Comparison of ENCODE assay signal across 14 cellular contexts in genomic region chr10:11746883-11747539, GRCh38. TPM values are rescaled to one million over a fixed set of nuclear protein-coding genes. Genes with fewer than 3 reads are reported as not detected.
DNase-seq lines count a peak whose midpoint lies in the region; ATAC-seq, FAIRE-seq and TF ChIP-seq lines count a peak whose summit lies in the region.
"Had no signal": no experiment of that assay in that cellular context is flagged by ENCODE, and none has a peak within 500 bp of the region (broad histone marks: within the 10 kb centered on the region; RNA-seq: fewer than 3 reads in every experiment).

No MANE protein-coding gene starts in this region.

- no peak for TF ChIP-seq CTCF in NB4 (IDR thresholded peaks at IDR 0.05; ENCODE audit: low read depth, low read length)
- no peak for TF ChIP-seq CTCF in bronchial epithelial cell (IDR thresholded peaks at IDR 0.05; ENCODE audit: insufficient read depth, low read length, severe bottlenecking)
- TF ChIP-seq CTCF in thoracic aorta (IDR thresholded peaks at IDR 0.05) = no peak
- no peak for TF ChIP-seq CTCF in endothelial cell (IDR thresholded peaks at IDR 0.05; ENCODE audit: unreplicated experiment)

- H3K27me3 Mint-ChIP-seq in activated T-helper 17 cell treated with anti-CD3 and anti-CD28 coated beads, Interleukin-2, amount 50 U/mL, for 72 hours = peaks cover 5% of the 10 kb centered on the region
- H3K27me3 Mint-ChIP-seq in endothelial cell (ENCODE audit: unreplicated experiment) = peaks cover 2% of the 10 kb centered on the region
- H3K27me3 Mint-ChIP-seq: brain had no signal

- no peaks in the 10 kb centered on the region for H3K27me3 ChIP-seq in bronchial epithelial cell (ENCODE audit: control insufficient read depth, insufficient read depth, low read length)
- H3K27me3 ChIP-seq in thoracic aorta (replicated peaks; ENCODE audit: insufficient read depth) = no peaks in the 10 kb centered on the region

- H3K9me3 ChIP-seq in thoracic aorta = no peaks in the 10 kb centered on the region

- H3K36me3 ChIP-seq in bronchial epithelial cell (ENCODE audit: control insufficient read depth, insufficient read depth, low read length) (peaks cover 3% of the 10 kb centered on the region), thoracic aorta (no peaks in the 10 kb centered on the region)

- H3K4me1 Mint-ChIP-seq in activated T-helper 17 cell treated with anti-CD3 and anti-CD28 coated beads, Interleukin-2, amount 50 U/mL, for 72 hours = no peaks in the 10 kb centered on the region
- H3K4me1 Mint-ChIP-seq in endothelial cell (ENCODE audit: unreplicated experiment) = no peaks in the 10 kb centered on the region
- H3K4me1 Mint-ChIP-seq: brain; stimulated activated effector memory CD8-positive, alpha-beta T cell treated with anti-CD3 and anti-CD28 coated beads, Interleukin-12 subunit alpha, Interleukin-12 subunit beta, amount 100 ng/mL, for 72 hours had no signal

- no peaks in the 10 kb centered on the region for H3K36me3 Mint-ChIP-seq in activated T-helper 17 cell treated with anti-CD3 and anti-CD28 coated beads, Interleukin-2, amount 50 U/mL, for 72 hours (ENCODE audit: low read depth)
- H3K36me3 Mint-ChIP-seq in endothelial cell (ENCODE audit: low read depth, unreplicated experiment) = peaks cover 5% of the 10 kb centered on the region
- H3K36me3 Mint-ChIP-seq: brain had no signal

- no peak overlapping the region for H3K4me3 ChIP-seq in NB4 (ENCODE audit: low read depth, low read length)
- no peak overlapping the region for H3K4me3 ChIP-seq in bronchial epithelial cell (ENCODE audit: low read depth, low read length)
- H3K4me3 ChIP-seq in thoracic aorta = peak overlapping the region; percentile 46
- H3K4me3 ChIP-seq: GM23338 had no signal

- no peak for TF ChIP-seq POLR2A in NB4 (IDR thresholded peaks at IDR 0.05; ENCODE audit: extremely low read depth, insufficient read length)

- FAIRE-seq in bronchial epithelial cell (lab: Jason Lieb, UNC) = no peak
- no peak for FAIRE-seq in urothelium cell line (lab: Jason Lieb, UNC)

- no peak overlapping the region for H3K27ac ChIP-seq in thoracic aorta
- H3K27ac ChIP-seq: C4-2B had no signal

- DNase-seq in NB4 (ENCODE audit: low read depth) = peak; percentile 30
- peak; percentile 28 for DNase-seq in bronchial epithelial cell (ENCODE audit: low read depth)
- peak; percentile 64 for DNase-seq in left lobe of liver (ENCODE audit: low spot score)
- no peak for DNase-seq in thoracic aorta (ENCODE audit: low spot score)
- DNase-seq in urothelium cell line (ENCODE audit: low spot score) = no peak
- DNase-seq in endothelial cell (ENCODE audit: low spot score) = no peak
- DNase-seq: NCI-H2107; stimulated activated CD4-positive, alpha-beta T cell treated with anti-CD3 and anti-CD28 coated beads, Interleukin-2, amount 100 ng/mL, for 24 hours; SW 1271 had no signal

- H3K9me3 Mint-ChIP-seq in activated T-helper 17 cell treated with anti-CD3 and anti-CD28 coated beads, Interleukin-2, amount 50 U/mL, for 72 hours = no peaks in the 10 kb centered on the region
- H3K9me3 Mint-ChIP-seq in endothelial cell (ENCODE audit: unreplicated experiment) = no peaks in the 10 kb centered on the region
- H3K9me3 Mint-ChIP-seq: stimulated activated effector memory CD8-positive, alpha-beta T cell treated with anti-CD3 and anti-CD28 coated beads, Interleukin-12 subunit alpha, Interleukin-12 subunit beta, amount 100 ng/mL, for 72 hours had no signal

- H3K4me1 ChIP-seq in thoracic aorta (ENCODE audit: control insufficient read depth in 1 of 2, low read depth in 2 of 2) = peaks cover 0 to 23% of the 10 kb centered on the region in 2 donors

- no peak overlapping the region for H3K4me3 Mint-ChIP-seq in activated T-helper 17 cell treated with anti-CD3 and anti-CD28 coated beads, Interleukin-2, amount 50 U/mL, for 72 hours
- no peak overlapping the region for H3K4me3 Mint-ChIP-seq in endothelial cell (ENCODE audit: unreplicated experiment)
- H3K4me3 Mint-ChIP-seq: brain; GM23338; stimulated activated effector memory CD8-positive, alpha-beta T cell treated with anti-CD3 and anti-CD28 coated beads, Interleukin-12 subunit alpha, Interleukin-12 subunit beta, amount 100 ng/mL, for 72 hours had no signal

- ATAC-seq in left lobe of liver (peak; percentile 45), thoracic aorta (ENCODE audit: insufficient number of reproducible peaks, low FRiP score, low read depth) (no peak)
- no peak for ATAC-seq in activated T-helper 17 cell treated with anti-CD3 and anti-CD28 coated beads, Interleukin-2, amount 50 U/mL, for 72 hours (replicated peaks)
- ATAC-seq: GM23338; stimulated activated effector memory CD8-positive, alpha-beta T cell treated with anti-CD3 and anti-CD28 coated beads, Interleukin-12 subunit alpha, Interleukin-12 subunit beta, amount 100 ng/mL, for 72 hours had no signal

- no peak overlapping the region for H3K27ac Mint-ChIP-seq in activated T-helper 17 cell treated with anti-CD3 and anti-CD28 coated beads, Interleukin-2, amount 50 U/mL, for 72 hours
- H3K27ac Mint-ChIP-seq in endothelial cell (ENCODE audit: unreplicated experiment) = no peak overlapping the region
- H3K27ac Mint-ChIP-seq: brain; GM23338; stimulated activated effector memory CD8-positive, alpha-beta T cell treated with anti-CD3 and anti-CD28 coated beads, Interleukin-12 subunit alpha, Interleukin-12 subunit beta, amount 100 ng/mL, for 72 hours had no signal

RNA-seq across cellular contexts. Expression of gene ECHDC3, which starts 4.8 kb away (rescaled TPM):
- 1.6 and 10.0 TPM in 2 replicates for total RNA-seq in bronchial epithelial cell
- 137 TPM for total RNA-seq in left lobe of liver
- 10 to 100 TPM; 12.2 to 21.2 TPM for total RNA-seq in thoracic aorta
- total RNA-seq in activated T-helper 17 cell treated with anti-CD3 and anti-CD28 coated beads, Interleukin-2, amount 50 U/mL, for 72 hours = 1 to 10 TPM in 1 of 2 donors, not detected in 1; 1.5 TPM
- total RNA-seq in endothelial cell (ENCODE audit: unreplicated experiment) = 6.1 TPM

Comparison
In these comparisons a context has a peak if more than half of its experiments do, and no peak if none do; other contexts are left out.
1. DNase-seq: peak in NB4 (single experiment), bronchial epithelial cell (single experiment) and left lobe of liver (single experiment); none in thoracic aorta (single experiment), urothelium cell line (single experiment) and endothelial cell (single experiment).